ENCODE assay signal across 8 cellular contexts in the genomic region with DNA sequence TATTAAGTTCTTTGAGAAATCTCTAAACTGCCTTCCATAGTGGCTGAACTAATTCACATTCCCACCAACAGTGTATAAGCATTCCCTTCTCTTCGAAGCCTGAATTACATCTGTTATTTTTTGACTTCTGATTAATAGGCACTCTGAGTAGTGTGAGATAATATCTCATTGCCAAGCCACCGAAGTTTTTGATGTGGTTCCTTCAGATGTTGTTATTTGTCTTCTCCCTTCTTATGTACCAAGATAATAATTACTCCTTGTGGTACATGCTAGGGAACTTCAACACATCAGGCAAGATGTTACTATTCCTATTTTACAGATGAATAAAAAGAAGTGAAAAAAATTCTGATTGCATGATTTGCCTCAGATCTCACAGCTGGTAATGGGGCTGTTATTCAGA.
"Had no signal": no experiment of that assay in that cellular context is flagged by ENCODE, and none has a peak within 500 bp of the region (broad histone marks: within the 10 kb centered on the region; RNA-seq: fewer than 3 reads in every experiment).

No MANE protein-coding gene starts in this region.

- H3K4me2 ChIP-seq: KMS-11 had no signal

- H3K9ac ChIP-seq: KMS-11 had no signal

- H3K27ac Mint-ChIP-seq: IgD-negative memory B cell had no signal

- H3K27ac ChIP-seq: HL-60, KMS-11 had no signal

- H3K4me1 Mint-ChIP-seq: IgD-negative memory B cell had no signal

- ATAC-seq: HepG2, K562 had no signal

- DNase-seq: IMR-90, KBM-7, KG1 had no signal

- H3K4me3 ChIP-seq: K562 had no signal
